In genomic region chr12:57270966-57271470, GRCh38 we compare ENCODE assay signal across 16 cellular contexts. TPM values are rescaled to one million over a fixed set of nuclear protein-coding genes. Genes with fewer than 3 reads are reported as not detected.
DNase-seq lines count a peak whose midpoint lies in the region; ATAC-seq, FAIRE-seq and TF ChIP-seq lines count a peak whose summit lies in the region.
"Had no signal": no experiment of that assay in that cellular context is flagged by ENCODE, and none has a peak within 500 bp of the region (broad histone marks: within the 10 kb centered on the region; RNA-seq: fewer than 3 reads in every experiment).

No MANE protein-coding gene starts in this region.

- peak overlapping the region; percentile 81 for H3K27ac Mint-ChIP-seq in T-helper 17 cell
- H3K27ac Mint-ChIP-seq in stimulated activated memory B cell treated with anti-CD40 and anti-IgM and Interleukin-4, amounts not matched to agents 10 μg/mL and 1 μg/mL and 100 μg/mL, for 72 hours, result peak overlapping the region; percentile 3
- H3K27ac Mint-ChIP-seq: activated B cell treated with CpG ODN at 0.5 μM for 24 hours had no signal

- no peaks in the 10 kb centered on the region for H4K20me1 ChIP-seq in endothelial cell of umbilical vein (replicated peaks; ENCODE audit: control insufficient read depth, extremely low read depth, insufficient read depth, low read length)

- CTCF ChIA-PET in endothelial cell of umbilical vein (lab: Charles Lee), result interaction anchor here (1.2 to 2.4 kb wide), 3 partner anchors 28 to 181 kb away, joined by 3 to 12 read pairs (median 4); no protein-coding TSS in a partner anchor
- CTCF ChIA-PET in A673 (lab: Charles Lee), result interaction anchor here (1.0 kb wide), 1 partner anchor 29 kb away, joined by 3 read pairs; no protein-coding TSS in a partner anchor

- DNase-seq in left ventricle myocardium superior (no peak), right cardiac atrium (no peak), T-helper 17 cell (no peak), endothelial cell of umbilical vein (ENCODE audit: low read depth, low spot score) (peak; percentile 14), NCI-H774 (lab: John Stamatoyannopoulos, UW) (no peak), A673 (ENCODE audit: low spot score) (no peak)
- DNase-seq in activated CD4-positive, CD25-positive, alpha-beta regulatory T cell treated with anti-CD3 and anti-CD28 coated beads, Interleukin-2, amount 50 U/mL, for 72 hours, result no peak
- DNase-seq: activated B cell treated with CpG ODN at 0.5 μM for 24 hours; activated naive CD4-positive, alpha-beta T cell; hippocampal formation; NCI-H146; PC-9; posterior cingulate gyrus; SW 1271 had no signal

- H3K79me2 ChIP-seq in endothelial cell of umbilical vein (ENCODE audit: control insufficient read depth, insufficient read depth, low read length), result no peaks in the 10 kb centered on the region

- H3K9me3 ChIP-seq in right cardiac atrium (ENCODE audit: control insufficient read depth, low read length) (no peaks in the 10 kb centered on the region), T-helper 17 cell (ENCODE audit: control insufficient read depth, low read length, poor library complexity, severe bottlenecking) (no peaks in the 10 kb centered on the region), endothelial cell of umbilical vein (replicated peaks; ENCODE audit: control insufficient read depth, insufficient read depth, low read length) (no peaks in the 10 kb centered on the region), A673 (ENCODE audit: low read depth, low read length, poor library complexity, severe bottlenecking) (no peaks in the 10 kb centered on the region)
- H3K9me3 ChIP-seq: Caco-2 had no signal

- H3K4me3 ChIP-seq in right cardiac atrium (ENCODE audit: low read length), result no peak overlapping the region
- no peak overlapping the region for H3K4me3 ChIP-seq in endothelial cell of umbilical vein (replicated peaks in 1 of 3; ENCODE audit: insufficient read depth in 1 of 3, low read depth in 1 of 3, low read length in 3 of 3)
- no peak overlapping the region for H3K4me3 ChIP-seq in A673 (ENCODE audit: low read depth, low read length, poor library complexity, severe bottlenecking)
- H3K4me3 ChIP-seq: PC-9 had no signal

- intact Hi-C loops in left ventricle myocardium superior (cut with micrococcal nuclease), result no loop called here
- intact Hi-C loops in right cardiac atrium (cut with DNase I), result no loop called here
- intact Hi-C loops in endothelial cell of umbilical vein (cut with micrococcal nuclease), result no loop called here
- intact Hi-C loops in A673 (cut with micrococcal nuclease; ENCODE audit: unreplicated experiment), result no loop called here

- H2AFZ ChIP-seq in endothelial cell of umbilical vein (ENCODE audit: low read depth, low read length), result no peak overlapping the region
- H2AFZ ChIP-seq: PC-9 had no signal

- dilution Hi-C loops in endothelial cell of umbilical vein (cut with MboI; ENCODE audit: extremely low pct_ligation_motif_present, low sequenced_read_pairs), result no loop called here

- peaks cover 4% of the 10 kb centered on the region for H3K4me1 Mint-ChIP-seq in T-helper 17 cell
- H3K4me1 Mint-ChIP-seq in stimulated activated memory B cell treated with anti-CD40 and anti-IgM and Interleukin-4, amounts not matched to agents 10 μg/mL and 1 μg/mL and 100 μg/mL, for 72 hours, result no peaks in the 10 kb centered on the region
- H3K4me1 Mint-ChIP-seq: activated B cell treated with CpG ODN at 0.5 μM for 24 hours had no signal

- H3K4me3 Mint-ChIP-seq in T-helper 17 cell, result no peak overlapping the region
- H3K4me3 Mint-ChIP-seq in stimulated activated memory B cell treated with anti-CD40 and anti-IgM and Interleukin-4, amounts not matched to agents 10 μg/mL and 1 μg/mL and 100 μg/mL, for 72 hours, result no peak overlapping the region
- H3K4me3 Mint-ChIP-seq: activated B cell treated with CpG ODN at 0.5 μM for 24 hours had no signal

- BruUV-seq in endothelial cell of umbilical vein (replicated peaks; lab: Mats Ljungman, UMichigan) (no TSS peak), A673 (replicated peaks; lab: Mats Ljungman, UMichigan) (no TSS peak)

- H3K27ac ChIP-seq in right cardiac atrium (ENCODE audit: low read length) (no peak overlapping the region), endothelial cell of umbilical vein (ENCODE audit: insufficient read depth, low read depth, low read length) (no peak overlapping the region), A673 (ENCODE audit: low read depth, low read length, poor library complexity, severe bottlenecking) (no peak overlapping the region)
- H3K27ac ChIP-seq: PC-9 had no signal

- TF ChIP-seq CTCF in endothelial cell of umbilical vein (IDR thresholded peaks at IDR 0.05; ENCODE audit: extremely low read depth in 1 of 2, insufficient read depth in 1 of 2, low read depth in 1 of 2, low read length in 2 of 2) (no peak), A673 (conservative IDR thresholded peaks at IDR 0.05; ENCODE audit: low read depth, low read length) (no peak)

- 86% methylated on average over 1 of the region's 1 CpG for WGBS in right cardiac atrium

- no peak overlapping the region for H3K9ac ChIP-seq in endothelial cell of umbilical vein (replicated peaks; ENCODE audit: extremely low read depth, insufficient read depth, low read length)

- peaks cover 14% of the 10 kb centered on the region for H3K36me3 Mint-ChIP-seq in T-helper 17 cell (ENCODE audit: low read depth)
- peaks cover 62% of the 10 kb centered on the region for H3K36me3 Mint-ChIP-seq in stimulated activated memory B cell treated with anti-CD40 and anti-IgM and Interleukin-4, amounts not matched to agents 10 μg/mL and 1 μg/mL and 100 μg/mL, for 72 hours

- peaks cover 5 to 9% of the 10 kb centered on the region in 2 experiments for H3K36me3 ChIP-seq in endothelial cell of umbilical vein (ENCODE audit: control insufficient read depth in 2 of 2, extremely low read depth in 1 of 2, insufficient read depth in 2 of 2, low read length in 2 of 2)
- H3K36me3 ChIP-seq in A673 (ENCODE audit: insufficient read depth, low read length, poor library complexity, severe bottlenecking), result peaks cover 41% of the 10 kb centered on the region

- TF ChIP-seq POLR2A in endothelial cell of umbilical vein (IDR thresholded peaks at IDR 0.05; ENCODE audit: low read depth, low read length), result no peak

- H3K9me3 Mint-ChIP-seq in stimulated activated memory B cell treated with anti-CD40 and anti-IgM and Interleukin-4, amounts not matched to agents 10 μg/mL and 1 μg/mL and 100 μg/mL, for 72 hours, result no peaks in the 10 kb centered on the region
- H3K9me3 Mint-ChIP-seq: activated B cell treated with CpG ODN at 0.5 μM for 24 hours had no signal

- peak; percentile 27 for ATAC-seq in left ventricle myocardium superior
- ATAC-seq in right cardiac atrium, result no peak
- no peak for ATAC-seq in T-helper 17 cell
- ATAC-seq in stimulated activated memory B cell treated with anti-CD40 and anti-IgM and Interleukin-4, amounts not matched to agents 10 μg/mL and 1 μg/mL and 100 μg/mL, for 72 hours, result no peak

- H3K27me3 Mint-ChIP-seq in T-helper 17 cell, result no peaks in the 10 kb centered on the region
- no peaks in the 10 kb centered on the region for H3K27me3 Mint-ChIP-seq in stimulated activated memory B cell treated with anti-CD40 and anti-IgM and Interleukin-4, amounts not matched to agents 10 μg/mL and 1 μg/mL and 100 μg/mL, for 72 hours
- H3K27me3 Mint-ChIP-seq: activated B cell treated with CpG ODN at 0.5 μM for 24 hours had no signal

- H3K27me3 ChIP-seq in right cardiac atrium (ENCODE audit: control insufficient read depth, insufficient read depth), result no peaks in the 10 kb centered on the region
- H3K27me3 ChIP-seq in endothelial cell of umbilical vein (ENCODE audit: control insufficient read depth in 2 of 2, insufficient read depth in 2 of 2, low read length in 2 of 2), result no peaks in the 10 kb centered on the region
- no peaks in the 10 kb centered on the region for H3K27me3 ChIP-seq in A673 (replicated peaks; ENCODE audit: insufficient read depth, low read depth, low read length, poor library complexity)

- no peaks in the 10 kb centered on the region for H3K9me1 ChIP-seq in endothelial cell of umbilical vein (replicated peaks; ENCODE audit: control insufficient read depth, extremely low read depth, insufficient read depth, low read length)

- FAIRE-seq in endothelial cell of umbilical vein (lab: Jason Lieb, UNC), result no peak

- POLR2A ChIA-PET in endothelial cell of umbilical vein (lab: Charles Lee) (no interaction called here), A673 (lab: Charles Lee; ENCODE audit: low non-redundant PET) (interaction anchor here (0.7 kb wide), 1 partner anchor 181 kb away, joined by 4 read pairs; no protein-coding TSS in a partner anchor)

- H3K4me2 ChIP-seq in endothelial cell of umbilical vein (ENCODE audit: insufficient read depth, low read length), result no peak overlapping the region
- H3K4me2 ChIP-seq: PC-9 had no signal

- H3K4me1 ChIP-seq in right cardiac atrium (ENCODE audit: control insufficient read depth, insufficient read depth, low read length), result peaks cover 4% of the 10 kb centered on the region
- H3K4me1 ChIP-seq in endothelial cell of umbilical vein (ENCODE audit: control insufficient read depth, extremely low read depth, insufficient read depth, low read length), result peaks cover 10% of the 10 kb centered on the region
- H3K4me1 ChIP-seq in A673 (ENCODE audit: insufficient read depth, low read length, poor library complexity, severe bottlenecking), result no peaks in the 10 kb centered on the region
- H3K4me1 ChIP-seq: Caco-2 had no signal

RNA-seq across cellular contexts. Expression of gene STAC3, which starts 20.0 kb away (rescaled TPM):
- 1.4 TPM for total RNA-seq in left ventricle myocardium superior
- 1 to 10 TPM in 3 of 4 donors, under 1 TPM in 1; 0.91 to 2.3 (median 1.6) TPM for total RNA-seq in right cardiac atrium
- 1.2 TPM for polyA plus RNA-seq in right cardiac atrium
- 1 to 10 TPM; 1.6 to 1.9 TPM for total RNA-seq in T-helper 17 cell
- 0.55 and 1.0 TPM in 2 replicates for total RNA-seq in endothelial cell of umbilical vein
- 0.08 and 0.36 TPM in 2 replicates for polyA plus RNA-seq in endothelial cell of umbilical vein
- 0.18 and 0.35 TPM in 2 replicates for polyA plus RNA-seq in endothelial cell of umbilical vein (2011; cell fraction: cytosol; rRNA removed)
- 1.6 and 2.2 TPM in 2 replicates for polyA plus RNA-seq in endothelial cell of umbilical vein (2011; cell fraction: nucleus; rRNA removed)
- polyA plus RNA-seq in endothelial cell of umbilical vein (2012), result 0.60 TPM in 2 replicates
- polyA minus RNA-seq in endothelial cell of umbilical vein, result not detected in 2 replicates
- not detected for polyA minus RNA-seq in endothelial cell of umbilical vein (2011; cell fraction: cytosol; rRNA and poly(A)+ RNA removed)
- 1.4 and 1.6 TPM in 2 replicates for polyA minus RNA-seq in endothelial cell of umbilical vein (2011; cell fraction: nucleus; rRNA and poly(A)+ RNA removed)
- 7.0 and 8.4 TPM in 2 replicates for total RNA-seq in A673 (2021)

RNA-seq across cellular contexts. Expression of gene SHMT2, which starts 41.5 kb away (rescaled TPM):
- total RNA-seq in left ventricle myocardium superior (33.4 TPM), right cardiac atrium (10 to 100 TPM; 27.4 to 33.2 (median 29.9) TPM), T-helper 17 cell (10 to 100 TPM; 28.8 to 36.9 TPM), endothelial cell of umbilical vein (148 and 155 TPM in 2 replicates), A673 (2021) (274 and 310 TPM in 2 replicates)
- polyA plus RNA-seq in right cardiac atrium (17.9 TPM), endothelial cell of umbilical vein (243 and 287 TPM in 2 replicates)
- 200 and 222 TPM in 2 replicates for polyA plus RNA-seq in endothelial cell of umbilical vein (2011; cell fraction: cytosol; rRNA removed)
- 221 and 233 TPM in 2 replicates for polyA plus RNA-seq in endothelial cell of umbilical vein (2011; cell fraction: nucleus; rRNA removed)
- polyA plus RNA-seq in endothelial cell of umbilical vein (2012), result 126 and 146 TPM in 2 replicates
- 158 and 166 TPM in 2 replicates for polyA minus RNA-seq in endothelial cell of umbilical vein
- 225 TPM for polyA minus RNA-seq in endothelial cell of umbilical vein (2011; cell fraction: cytosol; rRNA and poly(A)+ RNA removed)
- polyA minus RNA-seq in endothelial cell of umbilical vein (2011; cell fraction: nucleus; rRNA and poly(A)+ RNA removed), result 89.4 and 105 TPM in 2 replicates

RNA-seq across cellular contexts. Expression of gene NXPH4, which starts 54.4 kb away (rescaled TPM):
- total RNA-seq in left ventricle myocardium superior (1.8 TPM), right cardiac atrium (under 1 TPM in 3 of 4 donors, not detected in 1; 0.11 to 0.39 (median 0.29) TPM), T-helper 17 cell (not detected), endothelial cell of umbilical vein (not detected in 2 replicates), A673 (2021) (4.8 and 6.0 TPM in 2 replicates)
- polyA plus RNA-seq in right cardiac atrium (1.2 TPM), endothelial cell of umbilical vein (0.07 TPM in 1 of 2 replicates, not detected in the other)
- polyA plus RNA-seq in endothelial cell of umbilical vein (2011; cell fraction: cytosol; rRNA removed), result 0.04 and 0.06 TPM in 2 replicates
- polyA plus RNA-seq in endothelial cell of umbilical vein (2011; cell fraction: nucleus; rRNA removed), result not detected in 2 replicates
- polyA plus RNA-seq in endothelial cell of umbilical vein (2012), result not detected in 2 replicates
- polyA minus RNA-seq in endothelial cell of umbilical vein, result 0.11 TPM in 1 of 2 replicates, not detected in the other
- polyA minus RNA-seq in endothelial cell of umbilical vein (2011; cell fraction: cytosol; rRNA and poly(A)+ RNA removed), result 2.8 TPM
- not detected in 2 replicates for polyA minus RNA-seq in endothelial cell of umbilical vein (2011; cell fraction: nucleus; rRNA and poly(A)+ RNA removed)
